Comparison of ENCODE assay signal across 6 cellular contexts in the genomic region with DNA sequence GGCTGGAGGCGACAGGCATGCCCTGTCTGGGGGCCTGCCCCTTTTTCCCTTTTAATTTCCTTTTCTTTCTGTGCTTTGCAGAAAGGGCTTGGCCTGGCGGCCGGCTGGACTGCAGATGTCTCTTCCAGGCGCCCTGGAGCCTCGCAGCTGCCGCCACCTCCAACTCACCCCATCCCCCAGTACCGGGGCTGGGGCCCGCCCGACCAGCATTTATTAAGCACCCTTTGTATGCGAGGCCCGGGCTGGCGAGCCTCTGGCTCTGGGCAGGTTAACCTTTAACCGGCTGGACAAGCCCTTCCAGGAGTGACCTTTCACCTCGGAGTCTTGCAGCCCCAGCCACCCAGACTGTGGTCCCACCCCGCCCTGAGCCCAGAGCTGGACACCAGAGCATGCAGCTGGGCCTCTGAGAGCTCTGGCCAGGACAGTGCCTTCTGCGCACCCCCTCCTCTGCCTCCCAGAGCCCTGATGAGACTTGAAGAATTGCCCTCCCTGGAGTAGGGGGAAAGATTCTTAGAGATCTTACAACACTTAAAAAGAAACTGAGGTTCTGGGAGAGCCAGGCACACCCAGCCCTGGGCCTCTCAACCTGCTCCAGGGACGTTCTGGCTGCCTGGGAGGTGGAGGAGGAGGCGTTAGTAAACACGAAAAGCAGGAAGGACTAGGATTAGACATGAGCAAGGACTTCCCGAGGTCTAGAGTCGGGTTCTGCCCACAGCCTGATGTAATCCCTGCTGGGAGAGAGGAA. TPM values are rescaled to one million over a fixed set of nuclear protein-coding genes. Genes with fewer than 3 reads are reported as not detected.
DNase-seq lines count a peak whose midpoint lies in the region; ATAC-seq lines count a peak whose summit lies in the region.

No MANE protein-coding gene starts in this region.

- no peaks in the 10 kb centered on the region for H3K36me3 ChIP-seq in mucosa of rectum (ENCODE audit: control insufficient read depth in 2 of 2, insufficient read depth in 2 of 2, low read length in 2 of 2)

- peaks cover 40 to 42% of the 10 kb centered on the region in 2 donors for H3K4me1 ChIP-seq in mucosa of rectum (ENCODE audit: control insufficient read depth in 2 of 2, insufficient read depth in 2 of 2, low read length in 2 of 2)

- H3K9me3 ChIP-seq in mucosa of rectum (ENCODE audit: control insufficient read depth in 2 of 2, low read length in 2 of 2) = no peaks in the 10 kb centered on the region

- peaks cover 0 to 11% (median 5%) of the 10 kb centered on the region in 3 donors for H3K4me1 Mint-ChIP-seq in IgD-negative memory B cell

- peak overlapping the region; percentile 89 to 97 (median 92) for H3K4me3 Mint-ChIP-seq in IgD-negative memory B cell

- H3K9ac ChIP-seq in mucosa of rectum (ENCODE audit: low read depth in 1 of 2, low read length in 2 of 2) = peak overlapping the region; percentile 47 to 77

- peak overlapping the region; percentile 94 to 95 for H3K27ac ChIP-seq in mucosa of rectum (ENCODE audit: low read depth in 2 of 2, low read length in 2 of 2)

- peak overlapping the region; percentile 67 to 72 for H3K4me3 ChIP-seq in mucosa of rectum (ENCODE audit: low read length in 2 of 2)

- DNase-seq in amniotic epithelial cell (ENCODE audit: low read depth) (peak; percentile 33), COR-L47 (lab: John Stamatoyannopoulos, UW) (no peak)

- H3K27me3 Mint-ChIP-seq in IgD-negative memory B cell = no peaks in the 10 kb centered on the region

- H3K9me3 Mint-ChIP-seq in IgD-negative memory B cell = no peaks in the 10 kb centered on the region

- no peak for ATAC-seq in GM19452 (IDR thresholded peaks at IDR 0.05; ENCODE audit: unreplicated experiment)
- no peak for ATAC-seq in HG03196 (IDR thresholded peaks at IDR 0.05; ENCODE audit: unreplicated experiment)

- H3K27ac Mint-ChIP-seq in IgD-negative memory B cell = peak overlapping the region in 2 of 3 donors; percentile 72 to 79

- no peaks in the 10 kb centered on the region for H3K27me3 ChIP-seq in mucosa of rectum (ENCODE audit: control insufficient read depth in 2 of 2, insufficient read depth in 2 of 2, low read length in 2 of 2)

- no peaks in the 10 kb centered on the region for H3K36me3 Mint-ChIP-seq in IgD-negative memory B cell

RNA-seq across cellular contexts. Expression of a gene that starts 1.1 kb away (rescaled TPM):
- 1.3 TPM for polyA plus RNA-seq in IgD-negative memory B cell

RNA-seq across cellular contexts. Expression of a gene that starts 17.7 kb away (rescaled TPM):
- polyA plus RNA-seq in IgD-negative memory B cell = not detected

RNA-seq across cellular contexts. Expression of a gene that starts 20.4 kb away (rescaled TPM):
- polyA plus RNA-seq in IgD-negative memory B cell = 115 TPM

RNA-seq across cellular contexts. Expression of a gene that starts 20.8 kb away (rescaled TPM):
- 46.0 TPM for polyA plus RNA-seq in IgD-negative memory B cell

RNA-seq across cellular contexts. Expression of a gene that starts 31.7 kb away (rescaled TPM):
- 52.5 TPM for polyA plus RNA-seq in IgD-negative memory B cell
